In genomic region chr2:179270689-179271088, GRCh38 we compare ENCODE assay signal across 27 cellular contexts. TPM values are rescaled to one million over a fixed set of nuclear protein-coding genes. Genes with fewer than 3 reads are reported as not detected.
DNase-seq lines count a peak whose midpoint lies in the region; ATAC-seq, FAIRE-seq and TF ChIP-seq lines count a peak whose summit lies in the region.
"Had no signal": no experiment of that assay in that cellular context is flagged by ENCODE, and none has a peak within 500 bp of the region (broad histone marks: within the 10 kb centered on the region; RNA-seq: fewer than 3 reads in every experiment).

No MANE protein-coding gene starts in this region.

- no peak overlapping the region for H4K5ac ChIP-seq in H1 (ENCODE audit: insufficient read length, low read depth, low read length)

- H3K27ac ChIP-seq in PC-9: peak overlapping the region; percentile 88
- H3K27ac ChIP-seq in H1 (ENCODE audit: low read depth, low read length): no peak overlapping the region
- peak overlapping the region; percentile 69 for H3K27ac ChIP-seq in temporal lobe (ENCODE audit: low read depth, low read length)
- no peak overlapping the region for H3K27ac ChIP-seq in body of pancreas
- H3K27ac ChIP-seq: HL-60, SJCRH30 had no signal

- no peak overlapping the region for H3K4ac ChIP-seq in H1 (replicated peaks; ENCODE audit: insufficient read length, low read depth, low read length)

- peaks cover 51% of the 10 kb centered on the region for H3F3A ChIP-seq in PC-9 (ENCODE audit: insufficient read depth, low read depth)

- H2AK5ac ChIP-seq in H1 (ENCODE audit: low read depth, low read length): no peak overlapping the region

- H3K9me3 ChIP-seq in PC-9 (ENCODE audit: insufficient read depth, low read depth) (peaks cover 3% of the 10 kb centered on the region), H1 (ENCODE audit: insufficient read depth in 2 of 2, low read depth in 1 of 2, low read length in 1 of 2) (no peaks in the 10 kb centered on the region), body of pancreas (no peaks in the 10 kb centered on the region)
- H3K9me3 ChIP-seq: Caco-2, SJCRH30 had no signal

- DNase-seq in Calu3 (no peak), PC-9 (no peak), H1 (ENCODE audit: low read depth in 1 of 2, low spot score in 2 of 2) (no peak), body of pancreas (no peak)
- DNase-seq in activated CD4-positive, alpha-beta memory T cell treated with anti-CD3 and anti-CD28 coated beads, Interleukin-2, amount 10 ng/mL, durations not matched to agents 7 days and 5 days: no peak
- DNase-seq: Caco-2; CD4-positive, alpha-beta memory T cell; DMS 273 treated with DMSO at 0.1 percent for 48 hours; DMS79; EL; GDM1; Kasumi-1; MV-4-11; NCI-H1105; NCI-H1436 treated with DMSO at 0.1 percent for 48 hours; NCI-H1930; NCI-H2107; NCI-H446; NCI-H524 treated with DMSO at 0.1 percent for 48 hours; NCI-H774; SJCRH30 had no signal

- H3K4me3 Mint-ChIP-seq in Calu3 (ENCODE audit: low read depth, unreplicated experiment): no peak overlapping the region
- no peak overlapping the region for H3K4me3 Mint-ChIP-seq in activated CD4-positive, alpha-beta memory T cell treated with anti-CD3 and anti-CD28 coated beads, Interleukin-2, amount 10 ng/mL, durations not matched to agents 7 days and 5 days
- H3K4me3 Mint-ChIP-seq: CD4-positive, alpha-beta memory T cell had no signal

- POLR2A ChIA-PET in PC-9 (lab: Charles Lee; ENCODE audit: unreplicated experiment): interaction anchor here (0.6 kb wide), 1 partner anchor 33 kb away, joined by 5 read pairs; no protein-coding TSS in a partner anchor
- POLR2A ChIA-PET in H1 (lab: Charles Lee; ENCODE audit: partially characterized antibody): no interaction called here
- POLR2A ChIA-PET in activated CD4-positive, alpha-beta memory T cell treated with anti-CD3 and anti-CD28 coated beads, Interleukin-2, amount 10 ng/mL, durations not matched to agents 7 days and 5 days (lab: Charles Lee): no interaction called here

- no peak overlapping the region for H3K9ac ChIP-seq in H1 (replicated peaks in 1 of 4; ENCODE audit: extremely low read depth in 1 of 4, low read depth in 3 of 4, low read length in 3 of 4)

- peaks cover 91% of the 10 kb centered on the region for H3K4me1 Mint-ChIP-seq in Calu3 (ENCODE audit: low read depth, unreplicated experiment)
- H3K4me1 Mint-ChIP-seq in activated CD4-positive, alpha-beta memory T cell treated with anti-CD3 and anti-CD28 coated beads, Interleukin-2, amount 10 ng/mL, durations not matched to agents 7 days and 5 days: peaks cover 6% of the 10 kb centered on the region

- CTCF ChIA-PET in Calu3 (lab: Charles Lee) (no interaction called here), PC-9 (lab: Charles Lee) (no interaction called here), H1 (lab: Charles Lee; ENCODE audit: partially characterized antibody) (no interaction called here)
- CTCF ChIA-PET in activated CD4-positive, alpha-beta memory T cell treated with anti-CD3 and anti-CD28 coated beads, Interleukin-2, amount 10 ng/mL, durations not matched to agents 7 days and 5 days (lab: Charles Lee): no interaction called here

- WGBS in H1 (ENCODE audit: extremely low coverage in 1 of 2, insufficient coverage in 1 of 2, insufficient read length in 1 of 2, insufficient replicate concordance in 2 of 2, low coverage in 1 of 2, low lambda C conversion rate in 2 of 2, missing lambda C conversion rate in 1 of 2), 2 experiments: 77% methylated on average over 2 of the region's 2 CpGs; no CpG with 5 or more reads in 1 of the 2 experiments
- WGBS in body of pancreas, 2 donors: 83% methylated on average over 2 of the region's 2 CpGs

- H2BK5ac ChIP-seq in H1 (ENCODE audit: low read depth, low read length): no peak overlapping the region

- no peaks in the 10 kb centered on the region for H3K23me2 ChIP-seq in H1 (ENCODE audit: low read depth, low read length)

- H3K56ac ChIP-seq in H1 (replicated peaks; ENCODE audit: insufficient read length, low read depth, low read length): no peak overlapping the region

- H3K36me3 Mint-ChIP-seq in Calu3 (ENCODE audit: insufficient read depth, unreplicated experiment): peaks cover 31% of the 10 kb centered on the region
- peaks cover 2% of the 10 kb centered on the region for H3K36me3 Mint-ChIP-seq in activated CD4-positive, alpha-beta memory T cell treated with anti-CD3 and anti-CD28 coated beads, Interleukin-2, amount 10 ng/mL, durations not matched to agents 7 days and 5 days (ENCODE audit: low read depth)
- H3K36me3 Mint-ChIP-seq: CD4-positive, alpha-beta memory T cell had no signal

- H3K36me3 ChIP-seq in PC-9 (ENCODE audit: low read depth): no peaks in the 10 kb centered on the region
- no peaks in the 10 kb centered on the region for H3K36me3 ChIP-seq in H1 (ENCODE audit: control insufficient read depth in 2 of 4, insufficient read depth in 4 of 4, low read length in 3 of 4)
- H3K36me3 ChIP-seq in body of pancreas (replicated peaks in 1 of 2; ENCODE audit: insufficient read depth in 1 of 2, low read depth in 2 of 2): no peaks in the 10 kb centered on the region
- H3K36me3 ChIP-seq: SJCRH30 had no signal

- peak overlapping the region; percentile 2 for H3K27ac Mint-ChIP-seq in Calu3 (ENCODE audit: unreplicated experiment)
- no peak overlapping the region for H3K27ac Mint-ChIP-seq in activated CD4-positive, alpha-beta memory T cell treated with anti-CD3 and anti-CD28 coated beads, Interleukin-2, amount 10 ng/mL, durations not matched to agents 7 days and 5 days
- H3K27ac Mint-ChIP-seq: CD4-positive, alpha-beta memory T cell had no signal

- FAIRE-seq in H1 (lab: Jason Lieb, UNC): no peak
- FAIRE-seq: GM12878, H54 had no signal

- BruUV-seq in Calu3 (replicated peaks; lab: Mats Ljungman, UMichigan): no TSS peak
- BruUV-seq in PC-9 (replicated peaks; lab: Mats Ljungman, UMichigan): no TSS peak

- H3K4me2 ChIP-seq in PC-9 (no peak overlapping the region), H1 (ENCODE audit: insufficient read depth in 1 of 2, low read depth in 2 of 2, low read length in 2 of 2) (no peak overlapping the region)

- H3K14ac ChIP-seq in H1 (ENCODE audit: insufficient read length): no peak overlapping the region

- ATAC-seq in GM21381 (IDR thresholded peaks at IDR 0.05; ENCODE audit: unreplicated experiment): no peak
- no peak for ATAC-seq in body of pancreas
- ATAC-seq: GM12878, SK-N-SH treated with all-trans-retinoic acid at 6 μM for 48 hours had no signal

- TF ChIP-seq EP300 in H1 (IDR thresholded peaks at IDR 0.05; ENCODE audit: borderline replicate concordance in 1 of 2, low read depth in 2 of 2, low read length in 2 of 2): no peak

- 0 out of 2 replicates have a peak overlapping the region, but pooled peaks have one; percentile 28 for H4K8ac ChIP-seq in H1 (ENCODE audit: extremely low read depth, insufficient read depth, low read length)

- TF ChIP-seq RAD21 in H1 (IDR thresholded peaks at IDR 0.05 in 1 of 2, conservative IDR thresholded peaks at IDR 0.05 in 1 of 2; ENCODE audit: low read depth in 2 of 2, low read length in 2 of 2): no peak

- no peaks in the 10 kb centered on the region for H3K9me2 ChIP-seq in PC-9 (ENCODE audit: insufficient read depth)

- H3K23ac ChIP-seq in H1 (ENCODE audit: insufficient read length): no peak overlapping the region

- H3K27me3 ChIP-seq in PC-9 (ENCODE audit: insufficient read depth, low read depth) (no peaks in the 10 kb centered on the region), H1 (replicated peaks in 1 of 4; ENCODE audit: control insufficient read depth in 3 of 4, extremely low read depth in 1 of 4, insufficient read depth in 3 of 4, low read length in 3 of 4) (no peaks in the 10 kb centered on the region), body of pancreas (no peaks in the 10 kb centered on the region)
- H3K27me3 ChIP-seq: SJCRH30 had no signal

- H3K4me1 ChIP-seq in PC-9 (replicated peaks; ENCODE audit: insufficient read depth): peaks cover 95% of the 10 kb centered on the region
- H3K4me1 ChIP-seq in H1 (replicated peaks in 1 of 4; ENCODE audit: control insufficient read depth in 3 of 4, insufficient read depth in 4 of 4, low read length in 3 of 4): no peaks in the 10 kb centered on the region; a peak in 1 of 7 replicates
- H3K4me1 ChIP-seq in body of pancreas: peaks cover 14% of the 10 kb centered on the region

- no peak overlapping the region for H4K91ac ChIP-seq in H1 (replicated peaks; ENCODE audit: insufficient read length, low read length)

- H3K18ac ChIP-seq in H1 (ENCODE audit: extremely low read depth, low read length): no peak overlapping the region

- peaks cover 2% of the 10 kb centered on the region for H3K9me3 Mint-ChIP-seq in Calu3 (ENCODE audit: low read depth, unreplicated experiment)
- H3K9me3 Mint-ChIP-seq in activated CD4-positive, alpha-beta memory T cell treated with anti-CD3 and anti-CD28 coated beads, Interleukin-2, amount 10 ng/mL, durations not matched to agents 7 days and 5 days: no peaks in the 10 kb centered on the region
- H3K9me3 Mint-ChIP-seq: CD4-positive, alpha-beta memory T cell had no signal

- no peak for TF ChIP-seq POLR2A in H1 (IDR thresholded peaks at IDR 0.05; ENCODE audit: control extremely low read depth in 1 of 2, low read depth in 2 of 2, low read length in 2 of 2)
- TF ChIP-seq POLR2A in body of pancreas (IDR thresholded peaks at IDR 0.05): no peak

- no peaks in the 10 kb centered on the region for H3K79me1 ChIP-seq in H1 (ENCODE audit: low read depth, low read length)

- no peak overlapping the region for H2BK15ac ChIP-seq in H1 (ENCODE audit: low read length)

- H3K79me2 ChIP-seq in PC-9 (ENCODE audit: low read depth) (no peaks in the 10 kb centered on the region), H1 (ENCODE audit: control insufficient read depth in 1 of 2, insufficient read depth in 2 of 2, low read length in 2 of 2) (no peaks in the 10 kb centered on the region)

- H4K20me1 ChIP-seq in PC-9 (ENCODE audit: insufficient read depth) (no peaks in the 10 kb centered on the region), H1 (replicated peaks in 1 of 2; ENCODE audit: control insufficient read depth in 1 of 2, insufficient read depth in 2 of 2, low read length in 2 of 2) (no peaks in the 10 kb centered on the region)

- no peak overlapping the region for H2BK12ac ChIP-seq in H1 (ENCODE audit: low read depth, low read length)

- H3K4me3 ChIP-seq in PC-9 (no peak overlapping the region), H1 (ENCODE audit: extremely low read depth in 1 of 4, insufficient read depth in 2 of 4, low read depth in 3 of 4, low read length in 4 of 4) (no peak overlapping the region), body of pancreas (no peak overlapping the region)
- H3K4me3 ChIP-seq: GM12878, SJCRH30 had no signal

- TF ChIP-seq CTCF in Calu3 (IDR thresholded peaks at IDR 0.05; ENCODE audit: unreplicated experiment) (no peak), PC-9 (conservative IDR thresholded peaks at IDR 0.05) (no peak), H1 (IDR thresholded peaks at IDR 0.05; ENCODE audit: control extremely low read depth in 1 of 3, insufficient read depth in 1 of 3, low read depth in 1 of 3, low read length in 3 of 3) (no peak), body of pancreas (IDR thresholded peaks at IDR 0.05) (no peak)

- no peak overlapping the region for H2BK120ac ChIP-seq in H1 (replicated peaks; ENCODE audit: low read depth, low read length)

- H2AFZ ChIP-seq in PC-9 (no peak overlapping the region), H1 (ENCODE audit: low read length) (no peak overlapping the region)

- no peak overlapping the region for H2BK20ac ChIP-seq in H1 (ENCODE audit: low read length)

- intact Hi-C loops in Calu3 (cut with micrococcal nuclease; ENCODE audit: unreplicated experiment) (no loop called here), PC-9 (cut with micrococcal nuclease; ENCODE audit: unreplicated experiment) (no loop called here), body of pancreas (cut with DNase I) (no loop called here)

- no peaks in the 10 kb centered on the region for H3K27me3 Mint-ChIP-seq in Calu3 (ENCODE audit: unreplicated experiment)
- H3K27me3 Mint-ChIP-seq in activated CD4-positive, alpha-beta memory T cell treated with anti-CD3 and anti-CD28 coated beads, Interleukin-2, amount 10 ng/mL, durations not matched to agents 7 days and 5 days: peaks cover 8% of the 10 kb centered on the region

RNA-seq across cellular contexts. Expression of gene SESTD1, which starts 6.1 kb away (rescaled TPM):
- 135 and 145 TPM in 2 replicates for total RNA-seq in Calu3 (2022)
- 208 and 279 TPM in 2 replicates for total RNA-seq in PC-9 (2021)
- total RNA-seq in H1 (2021; fragmentation: NEBNext Ultra II Directional; extraction: Animal tissue kit (Norgen Biotek cat#: 25700)): 49.6 and 52.8 TPM in 2 replicates
- 3.1 and 5.2 TPM in 2 replicates for polyA plus RNA-seq in H1 (2011; rRNA removed)
- polyA plus RNA-seq in H1 (2011; cell fraction: cytosol; rRNA removed): 6.5 TPM
- polyA plus RNA-seq in H1 (2011; cell fraction: nucleus; rRNA removed): 10.8 TPM
- polyA plus RNA-seq in H1 (2012, experiment 1 of 2): 20.4 to 41.0 TPM (median 27.8 TPM) in 4 replicates
- 1.1 TPM for polyA plus RNA-seq in H1 (2012, experiment 2 of 2)
- 15.4 TPM for polyA plus RNA-seq in H1 (2013, experiment 1 of 2)
- polyA plus RNA-seq in H1 (2013, experiment 2 of 2): 18.0 TPM
- 14.1 and 34.9 TPM in 2 replicates for polyA minus RNA-seq in H1 (2011; rRNA and poly(A)+ RNA removed)
- polyA minus RNA-seq in H1 (2011; cell fraction: cytosol; rRNA and poly(A)+ RNA removed): 21.2 TPM
- polyA minus RNA-seq in H1 (2011; cell fraction: nucleus; rRNA and poly(A)+ RNA removed): 35.6 TPM
- total RNA-seq in temporal lobe: 88.8 TPM
- 10 to 100 TPM; 13.8 to 14.7 TPM for total RNA-seq in activated CD4-positive, alpha-beta memory T cell treated with anti-CD3 and anti-CD28 coated beads, Interleukin-2, amount 10 ng/mL, durations not matched to agents 7 days and 5 days
- total RNA-seq in body of pancreas: 10 to 100 TPM; 13.2 to 24.4 TPM

Comparison
In these comparisons a context has a peak if more than half of its experiments do, and no peak if none do; other contexts are left out.
1. H3K27ac ChIP-seq: peak in PC-9 (single experiment) and temporal lobe (single experiment); none in H1 (single experiment) and body of pancreas (0 of 4).